In the genomic region with DNA sequence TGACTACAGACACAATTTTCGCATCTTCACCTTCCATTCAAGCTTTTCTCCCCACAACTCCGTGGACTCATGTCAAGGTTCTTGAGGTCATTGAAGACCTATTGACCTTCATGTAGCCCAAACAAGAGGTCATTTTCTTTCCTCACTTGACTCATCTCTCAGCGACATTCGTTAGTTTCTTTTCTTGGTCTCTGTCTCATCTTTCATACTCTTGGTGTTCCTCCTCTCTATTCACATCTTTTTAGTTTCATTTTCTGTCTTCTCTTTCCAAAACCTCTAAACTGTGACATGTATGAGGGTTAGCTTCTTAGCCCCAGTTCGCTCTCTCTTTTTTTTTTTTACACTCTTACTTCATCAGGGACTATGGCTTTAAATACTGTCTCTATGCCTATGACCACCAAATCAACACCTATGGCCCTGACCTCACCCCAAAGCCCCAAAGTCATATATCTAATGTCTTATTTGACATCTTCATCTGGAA, we compare ENCODE assay signal across 8 cellular contexts.
A peak's percentile ranks its signal among the peaks of the same experiment; 100 is the strongest.
DNase-seq lines count a peak whose midpoint lies in the region; ATAC-seq and TF ChIP-seq lines count a peak whose summit lies in the region.

No MANE protein-coding gene starts in this region.

- TF ChIP-seq POLR2A in ovary (IDR thresholded peaks at IDR 0.05), result no peak

- peaks cover 8 to 14% of the 10 kb centered on the region in 2 donors for H3K9me3 Mint-ChIP-seq in activated naive CD4-positive, alpha-beta T cell treated with anti-CD3 and anti-CD28 coated beads, Interleukin-2, amount 50 U/mL, for 72 hours

- no peaks in the 10 kb centered on the region for H3K9me3 ChIP-seq in ovary

- in situ Hi-C loops in GM13976 (cut with MboI; ENCODE audit: low sequenced_read_pairs, unreplicated experiment), result no loop called here

- H3K4me1 ChIP-seq in ovary (ENCODE audit: insufficient read depth) (no peaks in the 10 kb centered on the region), foreskin keratinocyte (no peaks in the 10 kb centered on the region)

- no peak for TF ChIP-seq EP300 in ovary (IDR thresholded peaks at IDR 0.05)

- WGBS in ovary, 3 donors, result 78 to 82% (median 81%) methylated on average over 5 of the region's 5 CpGs

- intact Hi-C loops in ovary (cut with DNase I) (no loop called here), left colon (cut with DNase I, micrococcal nuclease) (no loop called here)

- DNase-seq in GM13976 (ENCODE audit: low spot score), result peak; percentile 65
- DNase-seq in activated naive CD4-positive, alpha-beta T cell treated with anti-CD3 and anti-CD28 coated beads, Interleukin-2, amount 50 U/mL, for 72 hours (ENCODE audit: low spot score in 2 of 2), result peak in 1 of 2 donors; percentile 28
- DNase-seq in ovary, result no peak
- no peak for DNase-seq in T-helper 9 cell
- no peak for DNase-seq in foreskin keratinocyte
- DNase-seq in left colon, result no peak

- H3K27ac Mint-ChIP-seq in activated naive CD4-positive, alpha-beta T cell treated with anti-CD3 and anti-CD28 coated beads, Interleukin-2, amount 50 U/mL, for 72 hours, result peak overlapping the region; percentile 53 to 87

- H3K36me3 Mint-ChIP-seq in activated naive CD4-positive, alpha-beta T cell treated with anti-CD3 and anti-CD28 coated beads, Interleukin-2, amount 50 U/mL, for 72 hours, result peaks cover 10 to 15% of the 10 kb centered on the region in 2 donors

- TF ChIP-seq CTCF in GM13976 (IDR thresholded peaks at IDR 0.05; ENCODE audit: borderline replicate concordance, control extremely low read depth, extremely low read depth, insufficient read depth, missing control alignments), result no peak
- no peak for TF ChIP-seq CTCF in ovary (IDR thresholded peaks at IDR 0.05)
- no peak for TF ChIP-seq CTCF in foreskin keratinocyte (conservative IDR thresholded peaks at IDR 0.05)

- no peak overlapping the region for H3K4me3 ChIP-seq in ovary

- no peaks in the 10 kb centered on the region for H3K27me3 ChIP-seq in ovary
- H3K27me3 ChIP-seq in foreskin keratinocyte, result no peaks in the 10 kb centered on the region

- H3K27ac ChIP-seq in ovary, result no peak overlapping the region
- H3K27ac ChIP-seq in foreskin keratinocyte, result no peak overlapping the region

- ATAC-seq in GM19468 (IDR thresholded peaks at IDR 0.05; ENCODE audit: extremely low read depth, unreplicated experiment) (peak; percentile 88), HG03139 (IDR thresholded peaks at IDR 0.05; ENCODE audit: unreplicated experiment) (peak; percentile 99), foreskin keratinocyte (no peak), left colon (no peak)
- ATAC-seq in activated naive CD4-positive, alpha-beta T cell treated with anti-CD3 and anti-CD28 coated beads, Interleukin-2, amount 50 U/mL, for 72 hours, result peak; percentile 89 to 94

- H3K36me3 ChIP-seq in ovary, result no peaks in the 10 kb centered on the region

Comparison
In these comparisons a context has a peak if more than half of its experiments do, and no peak if none do; other contexts are left out.
1. ATAC-seq: peak in GM19468 (single experiment), HG03139 (single experiment) and activated naive CD4-positive, alpha-beta T cell treated with anti-CD3 and anti-CD28 coated beads, Interleukin-2, amount 50 U/mL, for 72 hours (2 of 2); none in foreskin keratinocyte (single experiment) and left colon (single experiment).